ENCODE assay signal across 14 cellular contexts in the genomic region with DNA sequence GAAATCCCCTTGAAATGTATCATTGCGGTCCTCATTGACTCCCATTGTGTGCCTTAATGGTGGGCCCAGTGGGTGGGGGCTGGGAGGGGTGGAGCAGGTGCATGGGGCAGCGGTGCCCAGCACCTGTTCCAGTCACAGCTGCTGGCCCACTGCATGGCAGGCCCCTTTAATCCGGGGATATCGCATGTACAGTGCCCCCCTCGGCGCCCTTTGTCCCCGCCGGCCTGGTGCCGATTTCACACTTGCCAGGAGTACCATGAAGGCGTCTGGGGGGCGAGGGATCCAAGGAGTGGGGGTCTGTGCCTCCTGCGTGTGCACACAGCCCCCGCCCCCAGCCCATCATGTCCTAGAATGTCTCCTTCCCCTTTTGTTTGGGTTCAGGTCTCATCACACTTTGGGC. TPM values are rescaled to one million over a fixed set of nuclear protein-coding genes. Genes with fewer than 3 reads are reported as not detected.
DNase-seq lines count a peak whose midpoint lies in the region; ATAC-seq, FAIRE-seq and TF ChIP-seq lines count a peak whose summit lies in the region.
"Had no signal": no experiment of that assay in that cellular context is flagged by ENCODE, and none has a peak within 500 bp of the region (broad histone marks: within the 10 kb centered on the region; RNA-seq: fewer than 3 reads in every experiment).

No MANE protein-coding gene starts in this region.

- no peak overlapping the region for H3K56ac ChIP-seq in H9 (ENCODE audit: insufficient read length, low read depth, low read length)

- H3K27me3 Mint-ChIP-seq in H9 (ENCODE audit: low read depth): peaks cover 20% of the 10 kb centered on the region
- peaks cover 13% of the 10 kb centered on the region for H3K27me3 Mint-ChIP-seq in astrocyte (ENCODE audit: low read depth, unreplicated experiment)
- H3K27me3 Mint-ChIP-seq: activated naive CD4-positive, alpha-beta T cell treated with anti-CD3 and anti-CD28 coated beads, Interleukin-2, amount 50 U/mL, for 24 hours had no signal

- POLR2A ChIA-PET in HepG2 (lab: Yijun Ruan, JAX): interaction anchor here (0.5 to 1.1 kb wide), 2 partner anchors 30 to 31 kb away, joined by 3 read pairs; no protein-coding TSS in a partner anchor

- H2BK20ac ChIP-seq in H9 (ENCODE audit: low read depth, low read length, poor library complexity, severe bottlenecking): no peak overlapping the region

- CTCF ChIA-PET in HepG2 (lab: Yijun Ruan, JAX; ENCODE audit: low intra/inter-chr PET ratio, low total read pairs): no interaction called here

- in situ Hi-C loops in HepG2 (cut with HindIII; ENCODE audit: extremely low pct_ligation_motif_present, low pct_unique_long_range_greater_than_20kb): no loop called here

- H3K9me3 Mint-ChIP-seq in H9 (peaks cover 0 to 2% of the 10 kb centered on the region in 2 experiments; a peak in 1 of 5 replicates), astrocyte (ENCODE audit: unreplicated experiment) (no peaks in the 10 kb centered on the region)
- H3K9me3 Mint-ChIP-seq: activated naive CD4-positive, alpha-beta T cell treated with anti-CD3 and anti-CD28 coated beads, Interleukin-2, amount 50 U/mL, for 24 hours; dendritic cell treated with granulocyte-macrophage colony-stimulating factor and Interleukin-4, amounts not matched to agents 40 ng/mL and 50 ng/mL, for 4 days had no signal

- intact Hi-C loops in HepG2 (cut with micrococcal nuclease; ENCODE audit: unreplicated experiment): no loop called here

- no peak overlapping the region for H2BK15ac ChIP-seq in H9 (ENCODE audit: low read depth, low read length)

- peak overlapping the region; percentile 47 to 95 for H3K4me3 Mint-ChIP-seq in H9
- peak overlapping the region; percentile 80 for H3K4me3 Mint-ChIP-seq in astrocyte (ENCODE audit: unreplicated experiment)
- H3K4me3 Mint-ChIP-seq: activated CD8-positive, alpha-beta memory T cell treated with anti-CD3 and anti-CD28 coated beads, Interleukin-2, amount 10 ng/mL, durations not matched to agents 7 days and 5 days; activated naive CD4-positive, alpha-beta T cell treated with anti-CD3 and anti-CD28 coated beads, Interleukin-2, amount 50 U/mL, for 24 hours; dendritic cell treated with granulocyte-macrophage colony-stimulating factor and Interleukin-4, amounts not matched to agents 40 ng/mL and 50 ng/mL, for 4 days had no signal

- H2AK5ac ChIP-seq in H9 (ENCODE audit: insufficient read length, low read length): no peak overlapping the region

- H4K20me1 ChIP-seq in H9 (ENCODE audit: control insufficient read depth, insufficient read depth, insufficient read length) (peaks cover 2% of the 10 kb centered on the region), astrocyte (ENCODE audit: insufficient read depth, low read length) (peaks cover 41% of the 10 kb centered on the region), HepG2 (ENCODE audit: insufficient read depth, low read length) (no peaks in the 10 kb centered on the region)

- H3K27ac Mint-ChIP-seq in H9 (no peak overlapping the region), astrocyte (ENCODE audit: unreplicated experiment) (no peak overlapping the region)
- H3K27ac Mint-ChIP-seq: activated CD8-positive, alpha-beta memory T cell treated with anti-CD3 and anti-CD28 coated beads, Interleukin-2, amount 10 ng/mL, durations not matched to agents 7 days and 5 days; activated naive CD4-positive, alpha-beta T cell treated with anti-CD3 and anti-CD28 coated beads, Interleukin-2, amount 50 U/mL, for 24 hours; dendritic cell treated with granulocyte-macrophage colony-stimulating factor and Interleukin-4, amounts not matched to agents 40 ng/mL and 50 ng/mL, for 4 days had no signal

- H3K23ac ChIP-seq in H9 (ENCODE audit: insufficient read length, low read depth, low read length): no peak overlapping the region

- no peak overlapping the region for H2BK120ac ChIP-seq in H9 (ENCODE audit: low read depth, low read length, poor library complexity, severe bottlenecking)

- DNase-seq in H9 (no peak), astrocyte (ENCODE audit: low read depth) (no peak), HepG2 (ENCODE audit: low spot score) (no peak), suprapubic skin (ENCODE audit: low spot score in 2 of 2) (no peak), RPMI8226 (no peak), NCI-H510A treated with DMSO at 0.1 percent for 48 hours (lab: John Stamatoyannopoulos, UW) (no peak)
- DNase-seq in activated CD4-positive, alpha-beta T cell treated with anti-CD3 and anti-CD28 coated beads for 4 hours: no peak
- DNase-seq: activated CD8-positive, alpha-beta memory T cell treated with anti-CD3 and anti-CD28 coated beads, Interleukin-2, amount 10 ng/mL, durations not matched to agents 7 days and 5 days; NCI-H2171; stimulated activated CD4-positive, alpha-beta T cell treated with anti-CD3 and anti-CD28 coated beads, Interleukin-4, amount 100 ng/mL, for 1 hour; stimulated activated naive CD4-positive, alpha-beta T cell treated with Interleukin-2 at 50 U/mL for 16 hours had no signal

- no peak overlapping the region for H4K8ac ChIP-seq in H9 (replicated peaks; ENCODE audit: insufficient read length, low read depth, low read length)

- H3K4ac ChIP-seq in H9 (ENCODE audit: low read depth, low read length): no peak overlapping the region

- no CpG with 5 or more reads among the region's 13 CpGs for WGBS in H9 (ENCODE audit: extremely low coverage, insufficient read length, low lambda C conversion rate)
- 93% methylated on average over 13 of the region's 13 CpGs for WGBS in HepG2 (ENCODE audit: low lambda C conversion rate)
- 81% methylated on average over 13 of the region's 13 CpGs for WGBS in suprapubic skin

- H3K4me2 ChIP-seq in H9 (ENCODE audit: insufficient read depth, insufficient read length, low read length) (no peak overlapping the region), astrocyte (ENCODE audit: low read length) (peak overlapping the region; percentile 99), HepG2 (ENCODE audit: low read depth, low read length) (peak overlapping the region; percentile 2; the same call in 1 of the 2 replicates)

- TF ChIP-seq EP300 in HepG2 (IDR thresholded peaks at IDR 0.05; ENCODE audit: low read depth in 2 of 2, low read length in 2 of 2): no peak
- no peak for TF ChIP-seq EP300 in HepG2 (CRISPR knock-in tag; IDR thresholded peaks at IDR 0.05; ENCODE audit: borderline replicate concordance)
- TF ChIP-seq EP300 in suprapubic skin (IDR thresholded peaks at IDR 0.05): no peak

- no peak overlapping the region for H2BK5ac ChIP-seq in H9 (ENCODE audit: insufficient read length, low read length)

- H3K4me3 ChIP-seq in astrocyte (ENCODE audit: insufficient read depth, low read depth, low read length) (peak overlapping the region; percentile 86), HepG2 (replicated peaks in 1 of 3; ENCODE audit: insufficient read depth in 1 of 3, low read depth in 2 of 3, low read length in 3 of 3) (no peak overlapping the region), suprapubic skin (peak overlapping the region; percentile 48)

- H2BK12ac ChIP-seq in H9 (ENCODE audit: insufficient read length, low read depth, low read length): no peak overlapping the region

- peaks cover 2% of the 10 kb centered on the region; the same call in 1 of the 2 replicates for H3K27me3 ChIP-seq in H9 (ENCODE audit: insufficient read depth, low read length)
- peaks cover 6% of the 10 kb centered on the region for H3K27me3 ChIP-seq in astrocyte (ENCODE audit: insufficient read depth, low read length)
- peaks cover 8 to 24% of the 10 kb centered on the region in 2 experiments for H3K27me3 ChIP-seq in HepG2 (ENCODE audit: control insufficient read depth in 1 of 2, insufficient read depth in 2 of 2, low read length in 2 of 2)
- H3K27me3 ChIP-seq in suprapubic skin: no peaks in the 10 kb centered on the region
- H3K27me3 ChIP-seq: pancreas had no signal

- no peak overlapping the region for H3K14ac ChIP-seq in H9 (ENCODE audit: insufficient read depth, low read length)

- peaks cover 15% of the 10 kb centered on the region for H3K23me2 ChIP-seq in H9 (ENCODE audit: insufficient read length, low read depth, low read length, poor library complexity, severe bottlenecking)

- no peaks in the 10 kb centered on the region for H3K36me3 ChIP-seq in astrocyte (ENCODE audit: insufficient read depth, low read length)
- no peaks in the 10 kb centered on the region; a peak in 2 of 5 replicates for H3K36me3 ChIP-seq in HepG2 (replicated peaks in 1 of 2; ENCODE audit: control insufficient read depth in 1 of 2, insufficient read depth in 2 of 2, low read length in 2 of 2)
- no peaks in the 10 kb centered on the region for H3K36me3 ChIP-seq in suprapubic skin
- H3K36me3 ChIP-seq: pancreas had no signal

- H3K9me3 ChIP-seq in H9 (ENCODE audit: control insufficient read depth, low read depth, low read length) (no peaks in the 10 kb centered on the region), astrocyte (ENCODE audit: insufficient read depth, low read depth, low read length) (no peaks in the 10 kb centered on the region), HepG2 (ENCODE audit: low read length) (no peaks in the 10 kb centered on the region), suprapubic skin (no peaks in the 10 kb centered on the region)
- H3K9me3 ChIP-seq: pancreas had no signal

- no peak for TF ChIP-seq RAD21 in HepG2 (CRISPR knock-in tag; IDR thresholded peaks at IDR 0.05)

- H2AFZ ChIP-seq in H9 (ENCODE audit: low read length) (no peak overlapping the region), astrocyte (ENCODE audit: low read depth, low read length) (no peak overlapping the region), HepG2 (ENCODE audit: low read length) (no peak overlapping the region)

- H4K91ac ChIP-seq in H9 (ENCODE audit: insufficient read length, low read depth, low read length): no peak overlapping the region

- TF ChIP-seq CTCF in H9 (conservative IDR thresholded peaks at IDR 0.05): no peak
- TF ChIP-seq CTCF in astrocyte (IDR thresholded peaks at IDR 0.05; ENCODE audit: insufficient read depth, low read depth, low read length): no peak
- no peak for TF ChIP-seq CTCF in HepG2 (CRISPR knock-in tag; IDR thresholded peaks at IDR 0.05)
- TF ChIP-seq CTCF in suprapubic skin (IDR thresholded peaks at IDR 0.05): no peak

- no TSS peak for BruUV-seq in HepG2 (replicated peaks; lab: Mats Ljungman, UMichigan)

- no peak for ATAC-seq in HepG2
- ATAC-seq: activated CD8-positive, alpha-beta memory T cell treated with anti-CD3 and anti-CD28 coated beads, Interleukin-2, amount 10 ng/mL, durations not matched to agents 7 days and 5 days; pancreas had no signal

- FAIRE-seq in astrocyte (lab: Jason Lieb, UNC) (no peak), HepG2 (lab: Jason Lieb, UNC) (no peak)
- FAIRE-seq: pancreas had no signal

- no peak overlapping the region for H3K9ac ChIP-seq in H9 (ENCODE audit: extremely low read depth, insufficient read length, low read length)
- peak overlapping the region; percentile 97 for H3K9ac ChIP-seq in astrocyte (ENCODE audit: low read length)
- H3K9ac ChIP-seq in HepG2 (ENCODE audit: insufficient read depth, low read depth, low read length): no peak overlapping the region

- H3K4me1 ChIP-seq in H9 (ENCODE audit: insufficient read depth, low read length) (peaks cover 17% of the 10 kb centered on the region), astrocyte (ENCODE audit: insufficient read depth, low read length) (peaks cover 70% of the 10 kb centered on the region), HepG2 (ENCODE audit: insufficient read depth, low read length) (peaks cover 70% of the 10 kb centered on the region), suprapubic skin (peaks cover 64% of the 10 kb centered on the region)

- H3K79me2 ChIP-seq in H9 (ENCODE audit: insufficient read depth, low read length) (no peaks in the 10 kb centered on the region; the same call in 1 of the 2 replicates), astrocyte (ENCODE audit: insufficient read depth, low read length) (peaks cover 50% of the 10 kb centered on the region), HepG2 (ENCODE audit: insufficient read depth, low read length) (no peaks in the 10 kb centered on the region)

- no peak overlapping the region for H3T11ph ChIP-seq in H9 (ENCODE audit: low read length)

- TF ChIP-seq POLR2A in HepG2 (IDR thresholded peaks at IDR 0.05; ENCODE audit: insufficient read depth in 1 of 2, low read depth in 2 of 2, low read length in 2 of 2) (no peak), suprapubic skin (IDR thresholded peaks at IDR 0.05) (no peak)

- H3K4me1 Mint-ChIP-seq in H9 (peaks cover 75 to 90% of the 10 kb centered on the region in 2 experiments), astrocyte (ENCODE audit: low read depth, unreplicated experiment) (peaks cover 51% of the 10 kb centered on the region)

- H3K18ac ChIP-seq in H9 (ENCODE audit: insufficient read length, low read depth, low read length): no peak overlapping the region

- no peak overlapping the region for H3K27ac ChIP-seq in H9 (ENCODE audit: insufficient read length, low read depth, low read length)
- no peak overlapping the region for H3K27ac ChIP-seq in astrocyte (ENCODE audit: low read depth, low read length)
- H3K27ac ChIP-seq in HepG2 (ENCODE audit: extremely low read length, insufficient read depth, low read length): no peak overlapping the region
- H3K27ac ChIP-seq in suprapubic skin: no peak overlapping the region
- H3K27ac ChIP-seq: pancreas had no signal

- H4K5ac ChIP-seq in H9 (ENCODE audit: insufficient read length, low read depth, low read length): no peak overlapping the region

- H3K79me1 ChIP-seq in H9 (ENCODE audit: insufficient read depth, low read depth, low read length, poor library complexity, severe bottlenecking): no peaks in the 10 kb centered on the region

- H3K36me3 Mint-ChIP-seq in H9 (ENCODE audit: insufficient read depth in 1 of 3, low read depth in 3 of 3) (peaks cover 13 to 37% (median 22%) of the 10 kb centered on the region in 3 experiments; a peak in 6 of 7 replicates), astrocyte (ENCODE audit: low read depth, unreplicated experiment) (peaks cover 4% of the 10 kb centered on the region)
- H3K36me3 Mint-ChIP-seq: activated CD8-positive, alpha-beta memory T cell treated with anti-CD3 and anti-CD28 coated beads, Interleukin-2, amount 10 ng/mL, durations not matched to agents 7 days and 5 days; activated naive CD4-positive, alpha-beta T cell treated with anti-CD3 and anti-CD28 coated beads, Interleukin-2, amount 50 U/mL, for 24 hours had no signal

RNA-seq across cellular contexts. Expression of gene SNAI1, which starts 2.8 kb away (rescaled TPM):
- 6.4 and 7.0 TPM in 2 replicates for total RNA-seq in H9 (2021)
- 9.1 and 9.5 TPM in 2 replicates for total RNA-seq in astrocyte
- total RNA-seq in HepG2 (2016; rRNA removed; fragmentation: Illumina TruSeq; extraction: Trizol): 1.3 and 1.4 TPM in 2 replicates
- total RNA-seq in HepG2 (2016; cell fraction: cytosol; rRNA removed; fragmentation: Illumina TruSeq; extraction: Trizol; ENCODE audit: low read depth): 0.35 and 0.40 TPM in 2 replicates
- total RNA-seq in HepG2 (2016; cell fraction: insoluble cytoplasmic fraction; rRNA removed; fragmentation: Illumina TruSeq; extraction: Trizol): 1.1 and 1.4 TPM in 2 replicates
- 0.68 and 1.4 TPM in 2 replicates for total RNA-seq in HepG2 (2016; cell fraction: membrane; rRNA removed; fragmentation: Illumina TruSeq; extraction: Trizol)
- 1.4 and 2.3 TPM in 2 replicates for total RNA-seq in HepG2 (2016; cell fraction: nucleus; rRNA removed; fragmentation: Illumina TruSeq; extraction: Trizol)
- 1.3 and 1.5 TPM in 2 replicates for polyA plus RNA-seq in HepG2 (2011; rRNA removed)
- 0.35 and 0.76 TPM in 2 replicates for polyA plus RNA-seq in HepG2 (2011; cell fraction: cytosol; rRNA removed)
- polyA plus RNA-seq in HepG2 (2011; cell fraction: nucleus; rRNA removed): 3.0 and 3.7 TPM in 2 replicates
- 1.5 and 1.6 TPM in 2 replicates for polyA plus RNA-seq in HepG2 (2012)
- polyA plus RNA-seq in HepG2 (2016; cell fraction: cytosol; fragmentation: Illumina TruSeq; extraction: Trizol; ENCODE audit: low read depth): 0.55 and 0.59 TPM in 2 replicates
- 2.2 and 3.6 TPM in 2 replicates for polyA plus RNA-seq in HepG2 (2016; cell fraction: insoluble cytoplasmic fraction; fragmentation: Illumina TruSeq; extraction: Trizol; ENCODE audit: low read depth)
- 0.93 and 1.2 TPM in 2 replicates for polyA plus RNA-seq in HepG2 (2016; cell fraction: membrane; fragmentation: Illumina TruSeq; extraction: Trizol; ENCODE audit: low read depth)
- 3.5 and 4.2 TPM in 2 replicates for polyA plus RNA-seq in HepG2 (2016; cell fraction: nucleus; fragmentation: Illumina TruSeq; extraction: Trizol; ENCODE audit: insufficient read depth, low read depth)
- polyA minus RNA-seq in HepG2 (2011; rRNA and poly(A)+ RNA removed; ENCODE audit: low replicate concordance): 1.4 and 7.4 TPM in 2 replicates
- 0.40 and 0.79 TPM in 2 replicates for polyA minus RNA-seq in HepG2 (2011; cell fraction: cytosol; rRNA and poly(A)+ RNA removed)
- polyA minus RNA-seq in HepG2 (2011; cell fraction: nucleus; rRNA and poly(A)+ RNA removed): 0.77 and 1.6 TPM in 2 replicates
- total RNA-seq in suprapubic skin: 1 to 10 TPM in 3 of 4 donors, under 1 TPM in 1; 0.56 to 4.1 (median 1.4) TPM

RNA-seq across cellular contexts. Expression of gene RNF114, which starts 49.4 kb away (rescaled TPM):
- total RNA-seq in H9 (2021): 73.4 and 75.5 TPM in 2 replicates
- 59.4 and 62.7 TPM in 2 replicates for total RNA-seq in astrocyte
- 119 and 137 TPM in 2 replicates for total RNA-seq in HepG2 (2016; rRNA removed; fragmentation: Illumina TruSeq; extraction: Trizol)
- total RNA-seq in HepG2 (2016; cell fraction: cytosol; rRNA removed; fragmentation: Illumina TruSeq; extraction: Trizol; ENCODE audit: low read depth): 20.7 and 21.9 TPM in 2 replicates
- total RNA-seq in HepG2 (2016; cell fraction: insoluble cytoplasmic fraction; rRNA removed; fragmentation: Illumina TruSeq; extraction: Trizol): 117 and 134 TPM in 2 replicates
- total RNA-seq in HepG2 (2016; cell fraction: membrane; rRNA removed; fragmentation: Illumina TruSeq; extraction: Trizol): 58.2 and 60.7 TPM in 2 replicates
- 54.0 and 64.8 TPM in 2 replicates for total RNA-seq in HepG2 (2016; cell fraction: nucleus; rRNA removed; fragmentation: Illumina TruSeq; extraction: Trizol)
- polyA plus RNA-seq in HepG2 (2011; rRNA removed): 120 and 126 TPM in 2 replicates
- 177 and 201 TPM in 2 replicates for polyA plus RNA-seq in HepG2 (2011; cell fraction: cytosol; rRNA removed)
- 108 and 112 TPM in 2 replicates for polyA plus RNA-seq in HepG2 (2011; cell fraction: nucleus; rRNA removed)
- polyA plus RNA-seq in HepG2 (2012): 108 and 111 TPM in 2 replicates
- polyA plus RNA-seq in HepG2 (2016; cell fraction: cytosol; fragmentation: Illumina TruSeq; extraction: Trizol; ENCODE audit: low read depth): 27.1 and 29.4 TPM in 2 replicates
- polyA plus RNA-seq in HepG2 (2016; cell fraction: insoluble cytoplasmic fraction; fragmentation: Illumina TruSeq; extraction: Trizol; ENCODE audit: low read depth): 140 and 169 TPM in 2 replicates
- 33.3 and 36.2 TPM in 2 replicates for polyA plus RNA-seq in HepG2 (2016; cell fraction: membrane; fragmentation: Illumina TruSeq; extraction: Trizol; ENCODE audit: low read depth)
- 104 and 116 TPM in 2 replicates for polyA plus RNA-seq in HepG2 (2016; cell fraction: nucleus; fragmentation: Illumina TruSeq; extraction: Trizol; ENCODE audit: insufficient read depth, low read depth)
- 71.3 and 124 TPM in 2 replicates for polyA minus RNA-seq in HepG2 (2011; rRNA and poly(A)+ RNA removed; ENCODE audit: low replicate concordance)
- 93.0 and 100 TPM in 2 replicates for polyA minus RNA-seq in HepG2 (2011; cell fraction: cytosol; rRNA and poly(A)+ RNA removed)
- 73.1 and 76.2 TPM in 2 replicates for polyA minus RNA-seq in HepG2 (2011; cell fraction: nucleus; rRNA and poly(A)+ RNA removed)
- total RNA-seq in suprapubic skin: 100 to 1,000 TPM; 134 to 150 (median 138) TPM

Comparison
In these comparisons a context has a peak if more than half of its experiments do, and no peak if none do; other contexts are left out.
1. H3K4me3 ChIP-seq: peak in astrocyte (single experiment) and suprapubic skin (single experiment); none in HepG2 (0 of 3).